ENCODE assay signal across 1 cellular context in the genomic region with DNA sequence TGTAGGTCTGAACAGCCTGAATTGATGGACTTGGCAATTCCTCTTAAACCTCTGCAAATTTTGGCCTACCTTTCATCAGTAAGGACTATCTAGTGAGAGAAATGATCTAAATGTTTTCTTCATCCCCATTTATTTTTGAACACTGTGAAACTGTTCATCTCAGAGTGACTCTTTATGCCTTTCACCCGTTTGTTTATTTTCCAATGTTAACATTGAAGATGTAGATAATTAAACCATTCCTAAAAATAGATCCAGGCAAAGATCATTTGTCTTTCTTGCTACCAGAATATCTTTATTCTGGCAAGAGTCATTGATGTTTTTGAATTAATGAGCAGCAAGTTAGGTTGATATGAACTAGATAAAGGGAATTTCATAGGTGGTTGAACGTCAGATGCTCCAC.
TF ChIP-seq lines count a peak whose summit lies in the region.

No MANE protein-coding gene starts in this region.

TF ChIP-seq in HEK293T, 16 proteins besides CTCF, POLR2A, EP300 and RAD21 (continued from another document):
- TF ChIP-seq CTBP1 (IDR thresholded peaks at IDR 0.05; ENCODE audit: borderline replicate concordance) (no peak), HDGF (IDR thresholded peaks at IDR 0.05; ENCODE audit: borderline replicate concordance) (no peak), BHLHE40 (IDR thresholded peaks at IDR 0.05; ENCODE audit: borderline replicate concordance) (no peak), FOXM1 (IDR thresholded peaks at IDR 0.05; ENCODE audit: borderline replicate concordance) (no peak), LEF1 (IDR thresholded peaks at IDR 0.05; ENCODE audit: borderline replicate concordance) (no peak)
